ENCODE assay signal across 11 cellular contexts in the genomic region with DNA sequence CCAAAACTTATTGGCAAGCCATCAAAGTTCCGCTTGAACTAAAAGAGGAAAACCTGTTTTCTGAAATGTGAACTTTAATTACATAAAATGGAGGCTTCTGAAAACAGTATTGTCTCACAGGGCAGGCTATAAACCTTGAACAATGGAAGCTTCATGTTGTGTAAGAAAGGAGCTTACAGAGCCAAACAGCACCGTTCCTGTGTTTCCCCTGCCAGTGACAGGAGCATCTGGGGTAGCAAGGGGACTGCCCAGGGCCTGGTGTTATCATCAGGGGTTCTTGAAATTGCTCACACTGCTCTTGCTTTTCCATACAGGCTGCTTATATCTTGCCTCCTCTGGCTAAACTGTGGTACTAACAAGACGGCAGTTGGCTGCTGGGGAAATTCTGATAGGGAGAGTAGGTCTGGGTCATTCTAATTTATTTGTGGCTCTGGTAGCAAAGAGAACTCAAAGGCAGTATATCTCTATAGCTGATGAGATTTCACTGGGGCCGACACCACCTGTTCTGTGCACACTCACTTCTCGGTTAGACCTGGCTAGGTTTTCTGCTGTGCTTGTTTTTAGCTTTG. TPM values are rescaled to one million over a fixed set of nuclear protein-coding genes. Genes with fewer than 3 reads are reported as not detected.
DNase-seq lines count a peak whose midpoint lies in the region; ATAC-seq and TF ChIP-seq lines count a peak whose summit lies in the region.
"Had no signal": no experiment of that assay in that cellular context is flagged by ENCODE, and none has a peak within 500 bp of the region (broad histone marks: within the 10 kb centered on the region; RNA-seq: fewer than 3 reads in every experiment).

No MANE protein-coding gene starts in this region.

- intact Hi-C loops in mammary epithelial cell (cut with micrococcal nuclease), result no loop called here

- no peak overlapping the region for H3K27ac Mint-ChIP-seq in CD4-positive, CD25-positive, alpha-beta regulatory T cell
- H3K27ac Mint-ChIP-seq: activated T-helper 1 cell treated with anti-CD3 and anti-CD28 coated beads, Interleukin-12 subunit alpha, Interleukin-12 subunit beta, Interleukin-2, Interleukin-4 antibody, amounts not matched to agents 30 ng/mL and 10 ng/mL and 1 ng/mL, durations not matched to agents 14 hours and 24 hours and 36 hours had no signal

- in situ Hi-C loops in mammary epithelial cell (cut with MboI; ENCODE audit: low sequenced_read_pairs in 2 of 2), result no loop called here

- no peaks in the 10 kb centered on the region for H3K4me1 ChIP-seq in CD4-positive, CD25-positive, alpha-beta regulatory T cell (ENCODE audit: control insufficient read depth, insufficient read depth, low read length, poor library complexity, severe bottlenecking)
- peaks cover 25% of the 10 kb centered on the region for H3K4me1 ChIP-seq in mammary epithelial cell (ENCODE audit: insufficient read depth, low read length)

- H3K36me3 Mint-ChIP-seq in CD4-positive, CD25-positive, alpha-beta regulatory T cell, result no peaks in the 10 kb centered on the region

- no peaks in the 10 kb centered on the region for H3K4me1 Mint-ChIP-seq in CD4-positive, CD25-positive, alpha-beta regulatory T cell

- DNase-seq in CD4-positive, CD25-positive, alpha-beta regulatory T cell, result no peak
- DNase-seq in mammary epithelial cell (peak; percentile 5), retina (no peak), AG08396 (ENCODE audit: low spot score) (no peak), NCI-H1048 (lab: John Stamatoyannopoulos, UW) (no peak), OCI-M2 (lab: John Stamatoyannopoulos, UW; ENCODE audit: unreplicated experiment) (no peak)
- DNase-seq: DMS153; stimulated activated CD4-positive, alpha-beta T cell treated with anti-CD3 and anti-CD28 coated beads, Interleukin-15, amount 100 ng/mL, for 24 hours had no signal

- H3K36me3 ChIP-seq in CD4-positive, CD25-positive, alpha-beta regulatory T cell (ENCODE audit: control insufficient read depth, insufficient read depth, low read length), result no peaks in the 10 kb centered on the region
- H3K36me3 ChIP-seq in mammary epithelial cell (ENCODE audit: insufficient read depth, low read length), result no peaks in the 10 kb centered on the region

- no peaks in the 10 kb centered on the region for H3K27me3 ChIP-seq in CD4-positive, CD25-positive, alpha-beta regulatory T cell (ENCODE audit: control insufficient read depth, insufficient read depth, low read length)
- H3K27me3 ChIP-seq in mammary epithelial cell (ENCODE audit: insufficient read depth, low read length), result no peaks in the 10 kb centered on the region

- no peak overlapping the region for H3K9ac ChIP-seq in mammary epithelial cell (ENCODE audit: insufficient read depth, low read length)

- no peak overlapping the region for H3K4me2 ChIP-seq in mammary epithelial cell (ENCODE audit: insufficient read depth, low read depth, low read length)

- no peak overlapping the region for H3K4me3 Mint-ChIP-seq in CD4-positive, CD25-positive, alpha-beta regulatory T cell
- H3K4me3 Mint-ChIP-seq: activated T-helper 1 cell treated with anti-CD3 and anti-CD28 coated beads, Interleukin-12 subunit alpha, Interleukin-12 subunit beta, Interleukin-2, Interleukin-4 antibody, amounts not matched to agents 30 ng/mL and 10 ng/mL and 1 ng/mL, durations not matched to agents 14 hours and 24 hours and 36 hours had no signal

- WGBS in mammary epithelial cell (ENCODE audit: low coverage, missing lambda C conversion rate), result 74% methylated on average over 5 of the region's 5 CpGs

- no peaks in the 10 kb centered on the region for H3K9me3 ChIP-seq in CD4-positive, CD25-positive, alpha-beta regulatory T cell (ENCODE audit: control insufficient read depth in 2 of 2, low read length in 2 of 2)
- no peaks in the 10 kb centered on the region for H3K9me3 ChIP-seq in mammary epithelial cell (replicated peaks; ENCODE audit: insufficient read depth, low read length)

- H4K20me1 ChIP-seq in mammary epithelial cell (ENCODE audit: insufficient read depth, low read length), result no peaks in the 10 kb centered on the region

- no peak for TF ChIP-seq CTCF in mammary epithelial cell (conservative IDR thresholded peaks at IDR 0.05 in 1 of 2, IDR thresholded peaks at IDR 0.05 in 1 of 2; ENCODE audit: extremely low read depth in 1 of 2, insufficient read depth in 1 of 2, low read depth in 1 of 2, low read length in 2 of 2)

- H3K27me3 Mint-ChIP-seq in CD4-positive, CD25-positive, alpha-beta regulatory T cell, result no peaks in the 10 kb centered on the region

- no peak overlapping the region for H2AFZ ChIP-seq in mammary epithelial cell (ENCODE audit: low read depth, low read length)

- dilution Hi-C loops in mammary epithelial cell (cut with HindIII; ENCODE audit: low sequenced_read_pairs), result no loop called here

- peak; percentile 31 to 54 for ATAC-seq in CD4-positive, CD25-positive, alpha-beta regulatory T cell (ENCODE audit: low read depth in 2 of 2)
- peak; percentile 59 for ATAC-seq in GM19328 (IDR thresholded peaks at IDR 0.05; ENCODE audit: unreplicated experiment)
- ATAC-seq in HG03060 (IDR thresholded peaks at IDR 0.05; ENCODE audit: low read depth, unreplicated experiment), result peak; percentile 56

- H3K27ac ChIP-seq in CD4-positive, CD25-positive, alpha-beta regulatory T cell (ENCODE audit: insufficient read depth, low read length, poor library complexity, severe bottlenecking), result no peak overlapping the region
- H3K27ac ChIP-seq in mammary epithelial cell (ENCODE audit: insufficient read depth, low read depth, low read length), result no peak overlapping the region

- H3K9me3 Mint-ChIP-seq in CD4-positive, CD25-positive, alpha-beta regulatory T cell, result peaks cover 0 to 7% (median 3%) of the 10 kb centered on the region in 7 donors

- H3K79me2 ChIP-seq in mammary epithelial cell (ENCODE audit: insufficient read depth, low read length), result peaks cover 66% of the 10 kb centered on the region

- H3K4me3 ChIP-seq in CD4-positive, CD25-positive, alpha-beta regulatory T cell (ENCODE audit: low read depth, low read length), result no peak overlapping the region
- no peak overlapping the region for H3K4me3 ChIP-seq in mammary epithelial cell (replicated peaks in 1 of 3; ENCODE audit: insufficient read depth in 1 of 3, low read depth in 2 of 3, low read length in 3 of 3)

- CTCF ChIA-PET in mammary epithelial cell (lab: Charles Lee; ENCODE audit: low non-redundant PET), result no interaction called here

- BruUV-seq in mammary epithelial cell (replicated peaks; lab: Mats Ljungman, UMichigan), result no TSS peak

RNA-seq across cellular contexts. Expression of gene BASP1, which starts 40.4 kb away (rescaled TPM):
- 1.6 TPM for total RNA-seq in CD4-positive, CD25-positive, alpha-beta regulatory T cell
- polyA plus RNA-seq in CD4-positive, CD25-positive, alpha-beta regulatory T cell, result 1 to 10 TPM in 3 of 4 donors, under 1 TPM in 1; 0.51 to 2.8 (median 1.8) TPM
- 10 to 100 TPM; 27.0 to 76.6 TPM for total RNA-seq in mammary epithelial cell
- 60.4 TPM for polyA plus RNA-seq in mammary epithelial cell
- 15.7 TPM for polyA minus RNA-seq in mammary epithelial cell

Comparison
In these comparisons a context has a peak if more than half of its experiments do, and no peak if none do; other contexts are left out.
1. RNA of gene BASP1, which starts 40.4 kb away (total RNA-seq): 27.0 to 76.6 TPM in mammary epithelial cell; 1.6 TPM in CD4-positive, CD25-positive, alpha-beta regulatory T cell (single experiment); every median in the first group is over 10 times any median in the second.
2. Peak in every context shown above with its lines, with median percentiles within 50 percentile points of each other: ATAC-seq.